In the genomic region with DNA sequence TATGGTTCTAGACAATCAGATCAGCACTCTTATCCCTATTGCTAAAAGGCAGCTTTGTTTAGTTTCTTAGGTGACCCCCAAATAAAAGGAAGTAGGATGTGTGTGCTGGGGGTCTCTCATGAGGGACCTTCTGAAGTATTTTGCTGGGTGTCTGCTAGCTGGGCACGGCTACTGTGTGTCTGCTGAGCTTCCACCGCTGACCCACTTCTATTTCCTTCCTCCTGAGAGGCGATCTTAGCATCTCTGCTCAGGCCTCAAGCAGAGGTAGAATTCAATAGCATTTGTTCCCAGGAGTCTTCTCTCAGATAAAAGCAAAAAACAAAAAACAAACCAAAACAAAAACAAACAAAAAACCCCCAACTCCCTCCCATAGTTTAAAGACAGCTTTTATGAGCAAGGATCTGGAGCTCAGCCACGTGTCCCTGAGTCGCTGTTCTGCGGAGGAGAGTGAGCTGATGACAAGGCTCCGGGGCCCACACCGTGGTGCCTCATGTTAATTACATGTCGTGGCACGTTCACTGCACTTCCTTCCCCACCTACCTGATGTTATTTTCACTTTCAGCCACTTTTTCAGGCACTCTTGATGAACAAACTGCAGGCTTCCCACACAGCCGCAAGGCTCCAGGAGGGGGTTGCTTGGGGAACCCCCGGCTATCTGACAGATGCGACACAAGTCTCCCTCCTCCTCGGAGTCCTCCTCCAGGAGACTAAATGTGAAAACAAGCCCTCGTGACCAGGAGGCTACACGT, we compare ENCODE assay signal across 9 cellular contexts.
DNase-seq lines count a peak whose midpoint lies in the region; ATAC-seq and TF ChIP-seq lines count a peak whose summit lies in the region.
"Had no signal": no experiment of that assay in that cellular context is flagged by ENCODE, and none has a peak within 500 bp of the region (broad histone marks: within the 10 kb centered on the region; RNA-seq: fewer than 3 reads in every experiment).

No MANE protein-coding gene starts in this region.

- CTCF ChIA-PET in Calu3 (lab: Charles Lee) = no interaction called here

- H3K9me3 Mint-ChIP-seq in chondrocyte (ENCODE audit: low read depth) = peaks cover 6% of the 10 kb centered on the region
- no peaks in the 10 kb centered on the region for H3K9me3 Mint-ChIP-seq in Calu3 (ENCODE audit: low read depth, unreplicated experiment)

- peaks cover 16% of the 10 kb centered on the region for H3K4me1 Mint-ChIP-seq in chondrocyte (ENCODE audit: low read depth)
- H3K4me1 Mint-ChIP-seq in Calu3 (ENCODE audit: low read depth, unreplicated experiment) = peaks cover 16% of the 10 kb centered on the region

- no TSS peak for BruUV-seq in Calu3 (replicated peaks; lab: Mats Ljungman, UMichigan)

- peak; percentile 23 to 44 (median 36) for DNase-seq in activated CD4-positive, CD25-positive, alpha-beta regulatory T cell (lab: John Stamatoyannopoulos, UW)
- DNase-seq in chondrocyte (ENCODE audit: low spot score) = no peak
- peak; percentile 51 to 69 (median 67) for DNase-seq in stimulated activated CD4-positive, alpha-beta T cell treated with anti-CD3 and anti-CD28 coated beads, TNF-alpha, amount 100 ng/mL, for 4 hours (ENCODE audit: low read depth in 3 of 3)
- DNase-seq in DMS79 treated with DMSO at 0.1 percent for 48 hours (lab: John Stamatoyannopoulos, UW) = no peak
- DNase-seq in Calu3 = no peak
- DNase-seq in NCI-H2107 treated with DMSO at 0.1 percent for 48 hours (lab: John Stamatoyannopoulos, UW; ENCODE audit: unreplicated experiment) = no peak

- TF ChIP-seq CTCF in chondrocyte (IDR thresholded peaks at IDR 0.05) (no peak), Calu3 (IDR thresholded peaks at IDR 0.05; ENCODE audit: unreplicated experiment) (no peak)

- H3K27me3 Mint-ChIP-seq in chondrocyte (ENCODE audit: low read depth) = no peaks in the 10 kb centered on the region
- no peaks in the 10 kb centered on the region for H3K27me3 Mint-ChIP-seq in Calu3 (ENCODE audit: unreplicated experiment)

- H3K36me3 Mint-ChIP-seq in chondrocyte (ENCODE audit: low read depth) = peaks cover 2% of the 10 kb centered on the region
- H3K36me3 Mint-ChIP-seq in Calu3 (ENCODE audit: insufficient read depth, unreplicated experiment) = no peaks in the 10 kb centered on the region

- H3K27ac Mint-ChIP-seq in chondrocyte (ENCODE audit: unreplicated experiment) (peak overlapping the region; percentile 22), Calu3 (ENCODE audit: unreplicated experiment) (no peak overlapping the region)

- ATAC-seq in GM19328 (IDR thresholded peaks at IDR 0.05; ENCODE audit: unreplicated experiment) (peak; percentile 93), HG03175 (IDR thresholded peaks at IDR 0.05; ENCODE audit: unreplicated experiment) (peak; percentile 93)

- intact Hi-C loops in Calu3 (cut with micrococcal nuclease; ENCODE audit: unreplicated experiment) = no loop called here

- H3K4me3 Mint-ChIP-seq in chondrocyte (ENCODE audit: unreplicated experiment) (no peak overlapping the region), Calu3 (ENCODE audit: low read depth, unreplicated experiment) (no peak overlapping the region)
- H3K4me3 Mint-ChIP-seq: neural crest cell had no signal

Comparison
In these comparisons a context has a peak if more than half of its experiments do, and no peak if none do; other contexts are left out.
1. DNase-seq: peak in activated CD4-positive, CD25-positive, alpha-beta regulatory T cell (4 of 4) and stimulated activated CD4-positive, alpha-beta T cell treated with anti-CD3 and anti-CD28 coated beads, TNF-alpha, amount 100 ng/mL, for 4 hours (3 of 3); none in chondrocyte (single experiment), DMS79 treated with DMSO at 0.1 percent for 48 hours (single experiment), Calu3 (single experiment) and NCI-H2107 treated with DMSO at 0.1 percent for 48 hours (single experiment).